In the genomic region with DNA sequence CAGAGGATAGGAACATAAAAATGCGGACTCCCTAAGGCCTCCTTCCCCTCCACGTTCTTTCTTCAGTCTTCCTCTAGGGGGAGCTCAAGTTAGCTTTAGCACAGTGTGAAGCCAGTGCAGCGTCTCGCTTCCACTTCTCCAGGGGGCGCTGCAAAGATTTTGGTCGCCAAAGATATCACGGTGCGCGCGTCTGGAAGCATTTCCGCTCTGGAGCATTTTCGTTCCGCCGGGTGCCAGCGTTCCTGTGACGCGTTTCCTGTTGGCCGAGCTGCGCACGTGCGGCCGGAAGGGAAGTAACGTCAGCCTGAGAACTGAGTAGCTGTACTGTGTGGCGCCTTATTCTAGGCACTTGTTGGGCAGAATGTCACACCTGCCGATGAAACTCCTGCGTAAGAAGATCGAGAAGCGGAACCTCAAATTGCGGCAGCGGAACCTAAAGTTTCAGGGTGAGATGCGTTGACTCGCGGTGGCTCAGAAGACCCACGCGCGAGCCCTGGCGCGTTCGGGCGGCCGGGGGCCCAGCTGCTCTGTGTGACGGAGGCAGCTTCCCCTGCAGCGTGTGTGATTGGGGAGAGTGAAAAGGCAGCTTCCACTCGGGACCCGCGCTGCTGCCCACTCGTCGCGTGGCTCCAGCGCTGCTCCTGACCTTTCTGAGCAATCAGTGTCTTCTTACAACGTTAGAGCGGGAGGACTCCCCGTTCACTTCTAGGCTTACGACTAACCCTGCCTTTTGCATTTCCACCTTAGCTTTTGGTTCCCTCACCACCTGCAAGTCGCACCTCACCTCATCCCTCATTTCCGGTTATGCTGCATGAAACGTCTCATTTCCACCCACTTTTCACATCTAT, we compare ENCODE assay signal across 1 cellular context.
TF ChIP-seq lines count a peak whose summit lies in the region.

Gene DDX18, plus strand, starts transcription at position 275 of the 848 bp plus-strand sequence. Its CDS starts 87 bp downstream, at position 362.

TF ChIP-seq in HepG2, 621 proteins besides CTCF, POLR2A, EP300 and RAD21 (continued from another document and continues in another):
- peak; percentile 71; the same call in 1 of the 2 replicates for TF ChIP-seq ZNF362 (CRISPR knock-in tag; IDR thresholded peaks at IDR 0.05; ENCODE audit: borderline replicate concordance)
- 0 out of 2 replicates have a peak, but pooled peaks have one; percentile 82 for TF ChIP-seq ZNF713 (CRISPR knock-in tag; IDR thresholded peaks at IDR 0.05)
- no peak for TF ChIP-seq ZFP36 (IDR thresholded peaks at IDR 0.05; ENCODE audit: borderline replicate concordance, low read depth, low read length, partially characterized antibody)
- TF ChIP-seq FOXO4 (CRISPR knock-in tag; conservative IDR thresholded peaks at IDR 0.05), result no peak
- TF ChIP-seq ZNF589 (CRISPR knock-in tag; conservative IDR thresholded peaks at IDR 0.05), result peak; percentile 84; the same call in 1 of the 2 replicates
- TF ChIP-seq, protein P1, sequence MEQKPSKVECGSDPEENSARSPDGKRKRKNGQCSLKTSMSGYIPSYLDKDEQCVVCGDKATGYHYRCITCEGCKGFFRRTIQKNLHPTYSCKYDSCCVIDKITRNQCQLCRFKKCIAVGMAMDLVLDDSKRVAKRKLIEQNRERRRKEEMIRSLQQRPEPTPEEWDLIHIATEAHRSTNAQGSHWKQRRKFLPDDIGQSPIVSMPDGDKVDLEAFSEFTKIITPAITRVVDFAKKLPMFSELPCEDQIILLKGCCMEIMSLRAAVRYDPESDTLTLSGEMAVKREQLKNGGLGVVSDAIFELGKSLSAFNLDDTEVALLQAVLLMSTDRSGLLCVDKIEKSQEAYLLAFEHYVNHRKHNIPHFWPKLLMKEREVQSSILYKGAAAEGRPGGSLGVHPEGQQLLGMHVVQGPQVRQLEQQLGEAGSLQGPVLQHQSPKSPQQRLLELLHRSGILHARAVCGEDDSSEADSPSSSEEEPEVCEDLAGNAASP (CRISPR knock-in tag; IDR thresholded peaks at IDR 0.05; ENCODE audit: borderline replicate concordance), result peak; percentile 77
- TF ChIP-seq, protein P2, sequence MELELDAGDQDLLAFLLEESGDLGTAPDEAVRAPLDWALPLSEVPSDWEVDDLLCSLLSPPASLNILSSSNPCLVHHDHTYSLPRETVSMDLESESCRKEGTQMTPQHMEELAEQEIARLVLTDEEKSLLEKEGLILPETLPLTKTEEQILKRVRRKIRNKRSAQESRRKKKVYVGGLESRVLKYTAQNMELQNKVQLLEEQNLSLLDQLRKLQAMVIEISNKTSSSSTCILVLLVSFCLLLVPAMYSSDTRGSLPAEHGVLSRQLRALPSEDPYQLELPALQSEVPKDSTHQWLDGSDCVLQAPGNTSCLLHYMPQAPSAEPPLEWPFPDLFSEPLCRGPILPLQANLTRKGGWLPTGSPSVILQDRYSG (CRISPR knock-in tag; IDR thresholded peaks at IDR 0.05), result no peak
- TF ChIP-seq MAFF (IDR thresholded peaks at IDR 0.05; ENCODE audit: low read depth, low read length), result peak; percentile 37; the same call in 1 of the 2 replicates
- TF ChIP-seq ZNF451 (CRISPR knock-in tag; IDR thresholded peaks at IDR 0.05), result peak; percentile 41; the same call in 1 of the 2 replicates
- peak; percentile 82 for TF ChIP-seq ZBTB2 (CRISPR knock-in tag; IDR thresholded peaks at IDR 0.05; ENCODE audit: low read depth)
- peak; percentile 92 for TF ChIP-seq ZNF317 (CRISPR knock-in tag; IDR thresholded peaks at IDR 0.05)
- peak; percentile 91; the same call in 1 of the 2 replicates for TF ChIP-seq ZFP41 (CRISPR knock-in tag; IDR thresholded peaks at IDR 0.05; ENCODE audit: borderline replicate concordance)
- 0 out of 2 replicates have a peak, but pooled peaks have one; percentile 47 for TF ChIP-seq ZNF660 (CRISPR knock-in tag; IDR thresholded peaks at IDR 0.05; ENCODE audit: borderline replicate concordance, low read depth)
- TF ChIP-seq IRX3 (CRISPR knock-in tag; IDR thresholded peaks at IDR 0.05; ENCODE audit: borderline replicate concordance, low read depth), result no peak
- TF ChIP-seq, protein P3, sequence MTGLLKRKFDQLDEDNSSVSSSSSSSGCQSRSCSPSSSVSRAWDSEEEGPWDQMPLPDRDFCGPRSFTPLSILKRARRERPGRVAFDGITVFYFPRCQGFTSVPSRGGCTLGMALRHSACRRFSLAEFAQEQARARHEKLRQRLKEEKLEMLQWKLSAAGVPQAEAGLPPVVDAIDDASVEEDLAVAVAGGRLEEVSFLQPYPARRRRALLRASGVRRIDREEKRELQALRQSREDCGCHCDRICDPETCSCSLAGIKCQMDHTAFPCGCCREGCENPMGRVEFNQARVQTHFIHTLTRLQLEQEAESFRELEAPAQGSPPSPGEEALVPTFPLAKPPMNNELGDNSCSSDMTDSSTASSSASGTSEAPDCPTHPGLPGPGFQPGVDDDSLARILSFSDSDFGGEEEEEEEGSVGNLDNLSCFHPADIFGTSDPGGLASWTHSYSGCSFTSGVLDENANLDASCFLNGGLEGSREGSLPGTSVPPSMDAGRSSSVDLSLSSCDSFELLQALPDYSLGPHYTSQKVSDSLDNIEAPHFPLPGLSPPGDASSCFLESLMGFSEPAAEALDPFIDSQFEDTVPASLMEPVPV (CRISPR knock-in tag; IDR thresholded peaks at IDR 0.05), result peak; percentile 89
- TF ChIP-seq, protein P4, sequence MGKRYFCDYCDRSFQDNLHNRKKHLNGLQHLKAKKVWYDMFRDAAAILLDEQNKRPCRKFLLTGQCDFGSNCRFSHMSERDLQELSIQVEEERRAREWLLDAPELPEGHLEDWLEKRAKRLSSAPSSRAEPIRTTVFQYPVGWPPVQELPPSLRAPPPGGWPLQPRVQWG (CRISPR knock-in tag; IDR thresholded peaks at IDR 0.05; ENCODE audit: borderline replicate concordance, low read depth), result no peak
- TF ChIP-seq, protein P5, sequence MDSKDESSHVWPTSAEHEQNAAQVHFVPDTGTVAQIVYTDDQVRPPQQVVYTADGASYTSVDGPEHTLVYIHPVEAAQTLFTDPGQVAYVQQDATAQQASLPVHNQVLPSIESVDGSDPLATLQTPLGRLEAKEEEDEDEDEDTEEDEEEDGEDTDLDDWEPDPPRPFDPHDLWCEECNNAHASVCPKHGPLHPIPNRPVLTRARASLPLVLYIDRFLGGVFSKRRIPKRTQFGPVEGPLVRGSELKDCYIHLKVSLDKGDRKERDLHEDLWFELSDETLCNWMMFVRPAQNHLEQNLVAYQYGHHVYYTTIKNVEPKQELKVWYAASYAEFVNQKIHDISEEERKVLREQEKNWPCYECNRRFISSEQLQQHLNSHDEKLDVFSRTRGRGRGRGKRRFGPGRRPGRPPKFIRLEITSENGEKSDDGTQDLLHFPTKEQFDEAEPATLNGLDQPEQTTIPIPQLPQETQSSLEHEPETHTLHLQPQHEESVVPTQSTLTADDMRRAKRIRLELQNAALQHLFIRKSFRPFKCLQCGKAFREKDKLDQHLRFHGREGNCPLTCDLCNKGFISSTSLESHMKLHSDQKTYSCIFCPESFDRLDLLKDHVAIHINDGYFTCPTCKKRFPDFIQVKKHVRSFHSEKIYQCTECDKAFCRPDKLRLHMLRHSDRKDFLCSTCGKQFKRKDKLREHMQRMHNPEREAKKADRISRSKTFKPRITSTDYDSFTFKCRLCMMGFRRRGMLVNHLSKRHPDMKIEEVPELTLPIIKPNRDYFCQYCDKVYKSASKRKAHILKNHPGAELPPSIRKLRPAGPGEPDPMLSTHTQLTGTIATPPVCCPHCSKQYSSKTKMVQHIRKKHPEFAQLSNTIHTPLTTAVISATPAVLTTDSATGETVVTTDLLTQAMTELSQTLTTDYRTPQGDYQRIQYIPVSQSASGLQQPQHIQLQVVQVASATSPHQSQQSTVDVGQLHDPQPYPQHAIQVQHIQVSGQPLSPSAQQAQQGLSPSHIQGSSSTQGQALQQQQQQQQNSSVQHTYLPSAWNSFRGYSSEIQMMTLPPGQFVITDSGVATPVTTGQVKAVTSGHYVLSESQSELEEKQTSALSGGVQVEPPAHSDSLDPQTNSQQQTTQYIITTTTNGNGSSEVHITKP (CRISPR knock-in tag; IDR thresholded peaks at IDR 0.05; ENCODE audit: low read depth), result peak; percentile 79; the same call in 1 of the 2 replicates
- no peak for TF ChIP-seq KDM1A (CRISPR knock-in tag; IDR thresholded peaks at IDR 0.05)
- TF ChIP-seq RBFOX2 (IDR thresholded peaks at IDR 0.05; ENCODE audit: low read depth, low read length), result peak; percentile 88
- TF ChIP-seq MLXIP (CRISPR knock-in tag; IDR thresholded peaks at IDR 0.05; ENCODE audit: borderline replicate concordance), result no peak
- TF ChIP-seq ZNF256 (CRISPR knock-in tag; conservative IDR thresholded peaks at IDR 0.05), result peak; percentile 58; the same call in 1 of the 2 replicates
- TF ChIP-seq, protein P6, sequence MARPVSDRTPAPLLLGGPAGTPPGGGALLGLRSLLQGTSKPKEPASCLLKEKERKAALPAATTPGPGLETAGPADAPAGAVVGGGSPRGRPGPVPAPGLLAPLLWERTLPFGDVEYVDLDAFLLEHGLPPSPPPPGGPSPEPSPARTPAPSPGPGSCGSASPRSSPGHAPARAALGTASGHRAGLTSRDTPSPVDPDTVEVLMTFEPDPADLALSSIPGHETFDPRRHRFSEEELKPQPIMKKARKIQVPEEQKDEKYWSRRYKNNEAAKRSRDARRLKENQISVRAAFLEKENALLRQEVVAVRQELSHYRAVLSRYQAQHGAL (CRISPR knock-in tag; IDR thresholded peaks at IDR 0.05; ENCODE audit: not compliant biosample characterization), result no peak
- no peak for TF ChIP-seq MBNL3 (CRISPR knock-in tag; conservative IDR thresholded peaks at IDR 0.05)
- peak; percentile 99; the same call in 1 of the 2 replicates for TF ChIP-seq ZNF350 (CRISPR knock-in tag; IDR thresholded peaks at IDR 0.05; ENCODE audit: borderline replicate concordance, low read depth)
- TF ChIP-seq EEA1 (CRISPR knock-in tag; IDR thresholded peaks at IDR 0.05; ENCODE audit: borderline replicate concordance), result peak; percentile 58; the same call in 1 of the 2 replicates
- peak; percentile 76 for TF ChIP-seq FOSL2 (CRISPR knock-in tag; IDR thresholded peaks at IDR 0.05)
- no peak; the same call in 1 of the 2 replicates for TF ChIP-seq RARA (CRISPR knock-in tag; IDR thresholded peaks at IDR 0.05)
- TF ChIP-seq, protein P7, sequence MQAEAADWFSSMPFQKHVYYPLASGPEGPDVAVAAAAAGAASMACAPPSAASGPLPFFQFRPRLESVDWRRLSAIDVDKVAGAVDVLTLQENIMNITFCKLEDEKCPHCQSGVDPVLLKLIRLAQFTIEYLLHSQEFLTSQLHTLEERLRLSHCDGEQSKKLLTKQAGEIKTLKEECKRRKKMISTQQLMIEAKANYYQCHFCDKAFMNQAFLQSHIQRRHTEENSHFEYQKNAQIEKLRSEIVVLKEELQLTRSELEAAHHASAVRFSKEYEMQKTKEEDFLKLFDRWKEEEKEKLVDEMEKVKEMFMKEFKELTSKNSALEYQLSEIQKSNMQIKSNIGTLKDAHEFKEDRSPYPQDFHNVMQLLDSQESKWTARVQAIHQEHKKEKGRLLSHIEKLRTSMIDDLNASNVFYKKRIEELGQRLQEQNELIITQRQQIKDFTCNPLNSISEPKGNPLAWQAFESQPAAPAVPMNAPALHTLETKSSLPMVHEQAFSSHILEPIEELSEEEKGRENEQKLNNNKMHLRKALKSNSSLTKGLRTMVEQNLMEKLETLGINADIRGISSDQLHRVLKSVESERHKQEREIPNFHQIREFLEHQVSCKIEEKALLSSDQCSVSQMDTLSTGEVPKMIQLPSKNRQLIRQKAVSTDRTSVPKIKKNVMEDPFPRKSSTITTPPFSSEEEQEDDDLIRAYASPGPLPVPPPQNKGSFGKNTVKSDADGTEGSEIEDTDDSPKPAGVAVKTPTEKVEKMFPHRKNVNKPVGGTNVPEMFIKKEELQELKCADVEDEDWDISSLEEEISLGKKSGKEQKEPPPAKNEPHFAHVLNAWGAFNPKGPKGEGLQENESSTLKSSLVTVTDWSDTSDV (CRISPR knock-in tag; IDR thresholded peaks at IDR 0.05), result no peak
- TF ChIP-seq PPARG (CRISPR knock-in tag; conservative IDR thresholded peaks at IDR 0.05), result peak; percentile 67
- no peak; the same call in 1 of the 2 replicates for TF ChIP-seq NAIF1 (CRISPR knock-in tag; IDR thresholded peaks at IDR 0.05; ENCODE audit: borderline replicate concordance)
